In genomic region chr9:19994296-19994695, GRCh38 we compare ENCODE assay signal across 15 cellular contexts.
DNase-seq lines count a peak whose midpoint lies in the region; FAIRE-seq and TF ChIP-seq lines count a peak whose summit lies in the region.
"Had no signal": no experiment of that assay in that cellular context is flagged by ENCODE, and none has a peak within 500 bp of the region (broad histone marks: within the 10 kb centered on the region; RNA-seq: fewer than 3 reads in every experiment).

No MANE protein-coding gene starts in this region.

- H3K36me3 ChIP-seq in skeletal muscle satellite cell (ENCODE audit: insufficient read depth, low read length) (no peaks in the 10 kb centered on the region), WERI-Rb-1 (no peaks in the 10 kb centered on the region), hepatocyte (replicated peaks; ENCODE audit: insufficient read depth, low read depth) (no peaks in the 10 kb centered on the region)
- H3K36me3 ChIP-seq: neural progenitor cell had no signal

- H2AFZ ChIP-seq in hepatocyte = no peak overlapping the region
- H2AFZ ChIP-seq: neural progenitor cell had no signal

- no peaks in the 10 kb centered on the region for H3K79me2 ChIP-seq in hepatocyte

- TF ChIP-seq CTCF in WERI-Rb-1 (IDR thresholded peaks at IDR 0.05; ENCODE audit: low read depth, low read length) (no peak), hepatocyte (IDR thresholded peaks at IDR 0.05; ENCODE audit: poor library complexity) (no peak)

- H3K4me3 ChIP-seq in skeletal muscle satellite cell (ENCODE audit: low read length) (no peak overlapping the region), WERI-Rb-1 (ENCODE audit: low read depth, low read length) (no peak overlapping the region), hepatocyte (no peak overlapping the region)
- H3K4me3 ChIP-seq: lung, neural progenitor cell had no signal

- H3K9ac ChIP-seq in skeletal muscle satellite cell (ENCODE audit: low read depth, low read length) = peak overlapping the region; percentile 6
- H3K9ac ChIP-seq: neural progenitor cell had no signal

- H3K4me2 ChIP-seq in skeletal muscle satellite cell (ENCODE audit: low read length) = no peak overlapping the region
- no peak overlapping the region for H3K4me2 ChIP-seq in hepatocyte
- H3K4me2 ChIP-seq: neural progenitor cell had no signal

- no peak overlapping the region for H3K27ac ChIP-seq in epithelial cell of prostate
- H3K27ac ChIP-seq in WERI-Rb-1 = no peak overlapping the region
- H3K27ac ChIP-seq in hepatocyte = no peak overlapping the region
- H3K27ac ChIP-seq: 22Rv1, neural progenitor cell had no signal

- FAIRE-seq in GM19239 (lab: Jason Lieb, UNC) = no peak

- H3K4me1 ChIP-seq in skeletal muscle satellite cell (ENCODE audit: control insufficient read depth, insufficient read depth, low read length) (peaks cover 61% of the 10 kb centered on the region), hepatocyte (ENCODE audit: insufficient read depth) (no peaks in the 10 kb centered on the region)

- H4K20me1 ChIP-seq in hepatocyte (ENCODE audit: insufficient read depth, poor library complexity, severe bottlenecking) = no peaks in the 10 kb centered on the region

- DNase-seq in DMS153 (lab: John Stamatoyannopoulos, UW) (peak; percentile 40), DMS153 treated with DMSO at 0.1 percent for 48 hours (lab: John Stamatoyannopoulos, UW; ENCODE audit: unreplicated experiment) (no peak), NCI-H774 (lab: John Stamatoyannopoulos, UW) (peak; percentile 89), epithelial cell of prostate (ENCODE audit: low read depth, low spot score) (peak; percentile 24), WERI-Rb-1 (no peak), GM19239 (ENCODE audit: insufficient read length, low spot score) (no peak), hepatocyte (ENCODE audit: low spot score) (no peak)
- DNase-seq: activated CD4-positive, alpha-beta T cell treated with anti-CD3 and anti-CD28 coated beads for 48 hours; hypothalamus; NCI-H187 treated with DMSO at 0.1 percent for 48 hours; substantia nigra had no signal

- H3K27me3 ChIP-seq in skeletal muscle satellite cell (ENCODE audit: control insufficient read depth, insufficient read depth, low read length) (no peaks in the 10 kb centered on the region), WERI-Rb-1 (ENCODE audit: insufficient read depth, low read depth, severe bottlenecking) (no peaks in the 10 kb centered on the region), hepatocyte (no peaks in the 10 kb centered on the region)
- H3K27me3 ChIP-seq: neural progenitor cell had no signal

- WGBS in hepatocyte (ENCODE audit: low lambda C conversion rate, missing lambda C conversion rate) = 91% methylated on average over 2 of the region's 2 CpGs

- H3K9me2 ChIP-seq in hepatocyte (replicated peaks; ENCODE audit: insufficient read depth) = no peaks in the 10 kb centered on the region

- H3K9me3 ChIP-seq in skeletal muscle satellite cell (replicated peaks; ENCODE audit: low read length) (no peaks in the 10 kb centered on the region), WERI-Rb-1 (ENCODE audit: severe bottlenecking) (no peaks in the 10 kb centered on the region), hepatocyte (ENCODE audit: low read depth) (no peaks in the 10 kb centered on the region)

Comparison
In these comparisons a context has a peak if more than half of its experiments do, and no peak if none do; other contexts are left out.
1. DNase-seq: peak in DMS153 (single experiment), NCI-H774 (single experiment) and epithelial cell of prostate (single experiment); none in DMS153 treated with DMSO at 0.1 percent for 48 hours (single experiment), WERI-Rb-1 (single experiment), GM19239 (single experiment) and hepatocyte (single experiment).